In the genomic region with DNA sequence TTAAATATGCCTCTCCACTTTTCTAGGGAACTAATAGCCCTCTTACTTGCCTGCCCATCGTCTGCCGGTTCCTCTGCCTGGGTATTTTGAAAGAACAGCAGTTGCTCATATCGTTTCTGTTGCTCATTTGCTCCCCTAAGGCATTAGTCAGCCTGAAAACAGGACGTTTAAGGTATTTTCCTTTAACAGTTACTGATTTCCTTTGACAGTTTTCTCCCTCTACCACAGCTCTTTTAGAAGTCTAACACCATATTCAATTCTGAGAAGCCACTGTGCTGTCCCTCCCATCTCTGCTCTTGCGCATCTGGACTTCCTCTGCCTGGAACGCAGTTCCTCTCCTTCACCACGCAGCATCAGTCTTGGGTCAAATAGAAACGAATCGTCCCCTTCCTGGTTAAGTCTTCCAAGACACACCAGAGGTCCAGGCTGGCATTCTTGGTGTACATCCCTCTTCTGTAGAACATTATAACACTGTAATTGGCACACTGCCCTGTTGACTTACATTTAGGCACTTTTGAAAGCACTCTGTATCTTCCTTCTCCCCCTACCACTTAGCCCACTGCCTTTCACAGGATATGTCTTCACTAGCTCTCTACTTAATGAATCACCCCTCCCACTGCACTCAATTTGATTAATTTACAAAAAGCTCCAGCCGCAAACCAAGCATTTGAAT, we compare ENCODE assay signal across 8 cellular contexts.
DNase-seq lines count a peak whose midpoint lies in the region; ATAC-seq and TF ChIP-seq lines count a peak whose summit lies in the region.

No MANE protein-coding gene starts in this region.

- no peaks in the 10 kb centered on the region for H3K27me3 ChIP-seq in HCT116 (ENCODE audit: insufficient read depth, low read length)

- no peak overlapping the region for H3K27ac ChIP-seq in HCT116 (ENCODE audit: low read depth, low read length)

- TF ChIP-seq POLR2A in HCT116 (IDR thresholded peaks at IDR 0.05; ENCODE audit: borderline replicate concordance, extremely low read depth, insufficient read depth, insufficient read length): no peak

- TF ChIP-seq RAD21 in HCT116 (IDR thresholded peaks at IDR 0.05; ENCODE audit: low read depth): no peak

- no peaks in the 10 kb centered on the region for H3K36me3 ChIP-seq in HCT116 (ENCODE audit: control insufficient read depth in 1 of 2, insufficient read depth in 2 of 2, low read length in 2 of 2)

- no peaks in the 10 kb centered on the region for H3K9me2 ChIP-seq in HCT116 (ENCODE audit: insufficient read depth)

- H3K4me3 Mint-ChIP-seq in activated CD8-positive, alpha-beta T cell treated with anti-CD3 and anti-CD28 coated beads for 36 hours: peak overlapping the region; percentile 88
- peak overlapping the region; percentile 79 to 85 for H3K4me3 Mint-ChIP-seq in effector memory CD8-positive, alpha-beta T cell
- peak overlapping the region; percentile 84 to 93 for H3K4me3 Mint-ChIP-seq in stimulated activated naive CD8-positive, alpha-beta T cell treated with anti-CD3 and anti-CD28 coated beads, Interleukin-15, amount 100 ng/mL, for 72 hours

- intact Hi-C loops in HCT116 (cut with micrococcal nuclease): no loop called here
- intact Hi-C loops in activated CD8-positive, alpha-beta T cell treated with anti-CD3 and anti-CD28 coated beads for 36 hours (cut with micrococcal nuclease): loop anchor here (2.0 kb wide), 1 partner anchor 209 kb away; no protein-coding TSS in a partner anchor

- H3K4me2 ChIP-seq in HCT116 (ENCODE audit: low read length): no peak overlapping the region; the same call in 1 of the 2 replicates

- POLR2A ChIA-PET in HCT116 (lab: Charles Lee): no interaction called here
- POLR2A ChIA-PET in activated CD8-positive, alpha-beta T cell treated with anti-CD3 and anti-CD28 coated beads for 36 hours (lab: Charles Lee): interaction anchor here (0.5 to 1.8 kb wide), 22 partner anchors 9 to 883 kb away, joined by 3 to 11 read pairs (median 3); a partner anchor contains a TSS

- H3K4me1 Mint-ChIP-seq in activated CD8-positive, alpha-beta T cell treated with anti-CD3 and anti-CD28 coated beads for 36 hours (ENCODE audit: low read depth): peaks cover 44% of the 10 kb centered on the region
- H3K4me1 Mint-ChIP-seq in effector memory CD8-positive, alpha-beta T cell (ENCODE audit: low read depth in 2 of 2): peaks cover 27 to 46% of the 10 kb centered on the region in 2 donors
- peaks cover 28% of the 10 kb centered on the region for H3K4me1 Mint-ChIP-seq in stimulated activated naive CD8-positive, alpha-beta T cell treated with anti-CD3 and anti-CD28 coated beads, Interleukin-15, amount 100 ng/mL, for 72 hours

- no peak overlapping the region for H3K4me3 ChIP-seq in HCT116 (replicated peaks in 1 of 2; ENCODE audit: low read depth in 1 of 2, low read length in 2 of 2)

- RAD21 ChIA-PET in HCT116 (lab: Charles Lee; ENCODE audit: low non-redundant PET in 1 of 2, low total read pairs in 2 of 2, uncharacterized antibody in 2 of 2, unreplicated experiment in 2 of 2): no interaction called here

- H3K36me3 Mint-ChIP-seq in activated CD8-positive, alpha-beta T cell treated with anti-CD3 and anti-CD28 coated beads for 36 hours (ENCODE audit: low read depth): peaks cover 48% of the 10 kb centered on the region
- peaks cover 6% of the 10 kb centered on the region for H3K36me3 Mint-ChIP-seq in effector memory CD8-positive, alpha-beta T cell (ENCODE audit: insufficient read depth)

- H3K9me3 Mint-ChIP-seq in activated CD8-positive, alpha-beta T cell treated with anti-CD3 and anti-CD28 coated beads for 36 hours: peaks cover 8% of the 10 kb centered on the region
- H3K9me3 Mint-ChIP-seq in effector memory CD8-positive, alpha-beta T cell: no peaks in the 10 kb centered on the region
- H3K9me3 Mint-ChIP-seq in stimulated activated naive CD8-positive, alpha-beta T cell treated with anti-CD3 and anti-CD28 coated beads, Interleukin-15, amount 100 ng/mL, for 72 hours: peaks cover under 1 to 1% of the 10 kb centered on the region in 2 donors

- no peaks in the 10 kb centered on the region for H3K79me2 ChIP-seq in HCT116 (ENCODE audit: insufficient read depth, low read length)

- ATAC-seq in HCT116: no peak
- peak; percentile 91 for ATAC-seq in activated CD8-positive, alpha-beta T cell treated with anti-CD3 and anti-CD28 coated beads for 36 hours
- peak; percentile 94 for ATAC-seq in effector memory CD8-positive, alpha-beta T cell (replicated peaks)
- peak; percentile 95 for ATAC-seq in stimulated activated naive CD8-positive, alpha-beta T cell treated with anti-CD3 and anti-CD28 coated beads, Interleukin-15, amount 100 ng/mL, for 72 hours

- H3K9me3 ChIP-seq in HCT116 (ENCODE audit: control insufficient read depth in 1 of 2, insufficient read depth in 1 of 2, low read depth in 1 of 2, low read length in 2 of 2): no peaks in the 10 kb centered on the region

- H2AFZ ChIP-seq in HCT116 (ENCODE audit: low read depth, low read length, poor library complexity, severe bottlenecking): peak overlapping the region; percentile 37

- CTCF ChIA-PET in HCT116 (lab: Charles Lee): no interaction called here
- CTCF ChIA-PET in activated CD8-positive, alpha-beta T cell treated with anti-CD3 and anti-CD28 coated beads for 36 hours (lab: Charles Lee): interaction anchor here (0.6 to 1.7 kb wide), 9 partner anchors 11 to 274 kb away, joined by 3 to 8 read pairs (median 3); no protein-coding TSS in a partner anchor

- no peak for DNase-seq in HCT116 (ENCODE audit: low read depth, low spot score)
- DNase-seq in NAMALWA (ENCODE audit: low spot score): peak; percentile 89
- DNase-seq in activated CD8-positive, alpha-beta T cell treated with anti-CD3 and anti-CD28 coated beads for 36 hours: peak; percentile 82
- DNase-seq in effector memory CD8-positive, alpha-beta T cell: peak; percentile 48 to 61 (median 50)
- peak; percentile 75 for DNase-seq in myocyte (ENCODE audit: low read depth)
- DNase-seq in stimulated activated naive CD8-positive, alpha-beta T cell treated with anti-CD3 and anti-CD28 coated beads, Interleukin-15, amount 100 ng/mL, for 72 hours: peak; percentile 75 to 87
- no peak for DNase-seq in NCI-H2081 treated with DMSO at 0.1 percent for 48 hours (lab: John Stamatoyannopoulos, UW)

- H3K9ac ChIP-seq in HCT116 (ENCODE audit: low read length): no peak overlapping the region

- no peaks in the 10 kb centered on the region for H3K4me1 ChIP-seq in HCT116 (ENCODE audit: control insufficient read depth in 1 of 2, insufficient read depth in 2 of 2, low read length in 2 of 2)

- TF ChIP-seq CTCF in GM12872 (IDR thresholded peaks at IDR 0.05; ENCODE audit: insufficient read depth, low read depth, low read length) (peak; percentile 38; the same call in 2 of the 3 replicates), HCT116 (IDR thresholded peaks at IDR 0.05 in 2 of 3, conservative IDR thresholded peaks at IDR 0.05 in 1 of 3; ENCODE audit: borderline replicate concordance in 1 of 3, insufficient read depth in 1 of 3, low read depth in 2 of 3, low read length in 2 of 3) (no peak)
- TF ChIP-seq CTCF in activated CD8-positive, alpha-beta T cell treated with anti-CD3 and anti-CD28 coated beads for 36 hours (IDR thresholded peaks at IDR 0.05): peak; percentile 21

- H3K27ac Mint-ChIP-seq in activated CD8-positive, alpha-beta T cell treated with anti-CD3 and anti-CD28 coated beads for 36 hours: peak overlapping the region; percentile 98
- peak overlapping the region; percentile 83 to 92 for H3K27ac Mint-ChIP-seq in effector memory CD8-positive, alpha-beta T cell
- peak overlapping the region; percentile 96 to 99 for H3K27ac Mint-ChIP-seq in stimulated activated naive CD8-positive, alpha-beta T cell treated with anti-CD3 and anti-CD28 coated beads, Interleukin-15, amount 100 ng/mL, for 72 hours

- no peaks in the 10 kb centered on the region for H3K27me3 Mint-ChIP-seq in activated CD8-positive, alpha-beta T cell treated with anti-CD3 and anti-CD28 coated beads for 36 hours
- no peaks in the 10 kb centered on the region for H3K27me3 Mint-ChIP-seq in effector memory CD8-positive, alpha-beta T cell
- H3K27me3 Mint-ChIP-seq in stimulated activated naive CD8-positive, alpha-beta T cell treated with anti-CD3 and anti-CD28 coated beads, Interleukin-15, amount 100 ng/mL, for 72 hours: no peaks in the 10 kb centered on the region

- no TSS peak for BruUV-seq in HCT116 (replicated peaks; lab: Mats Ljungman, UMichigan)

- H4K20me1 ChIP-seq in HCT116 (ENCODE audit: insufficient read depth): no peaks in the 10 kb centered on the region

TF ChIP-seq in HCT116, 20 proteins besides CTCF, POLR2A, EP300 and RAD21:
- TF ChIP-seq ZFX (IDR thresholded peaks at IDR 0.05) (no peak), EGR1 (IDR thresholded peaks at IDR 0.05; ENCODE audit: low read depth) (no peak)

Comparison
In these comparisons a context has a peak if more than half of its experiments do, and no peak if none do; other contexts are left out.
1. CTCF ChIP-seq: peak in GM12872 (single experiment) and activated CD8-positive, alpha-beta T cell treated with anti-CD3 and anti-CD28 coated beads for 36 hours (single experiment); none in HCT116 (0 of 3).
2. DNase-seq: peak in NAMALWA (single experiment), activated CD8-positive, alpha-beta T cell treated with anti-CD3 and anti-CD28 coated beads for 36 hours (single experiment), effector memory CD8-positive, alpha-beta T cell (3 of 3), myocyte (single experiment) and stimulated activated naive CD8-positive, alpha-beta T cell treated with anti-CD3 and anti-CD28 coated beads, Interleukin-15, amount 100 ng/mL, for 72 hours (2 of 2); none in HCT116 (single experiment) and NCI-H2081 treated with DMSO at 0.1 percent for 48 hours (single experiment).
3. Peak in every context shown above with its lines, with median percentiles within 50 percentile points of each other: H3K27ac Mint-ChIP-seq and H3K4me3 Mint-ChIP-seq.